ENCODE assay signal across 8 cellular contexts in the genomic region with DNA sequence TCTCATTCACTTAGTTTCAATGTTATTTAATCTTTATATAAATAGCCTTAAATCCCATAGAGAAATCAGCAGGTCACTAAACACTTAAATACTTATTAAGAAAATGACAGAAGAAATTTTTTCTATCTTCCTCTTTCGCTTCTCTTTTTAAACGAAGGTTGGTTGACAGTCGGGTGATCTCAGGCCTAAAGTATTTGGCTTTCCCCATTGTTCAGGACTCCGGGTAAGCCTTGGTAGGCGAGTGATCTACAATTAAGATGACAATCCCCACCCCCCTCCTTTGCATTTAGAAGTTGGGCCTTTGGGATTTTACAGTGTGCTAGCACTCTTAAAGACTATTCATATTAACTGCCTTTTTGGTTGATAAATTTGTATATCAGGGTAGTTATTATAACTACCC. TPM values are rescaled to one million over a fixed set of nuclear protein-coding genes. Genes with fewer than 3 reads are reported as not detected.
DNase-seq lines count a peak whose midpoint lies in the region; ATAC-seq and TF ChIP-seq lines count a peak whose summit lies in the region.

No MANE protein-coding gene starts in this region.

- DNase-seq in ELR (ENCODE audit: low read depth) (peak; percentile 94), RPMI8226 (peak; percentile 74), iPS DF 19.7 (ENCODE audit: low read depth, low spot score) (peak; percentile 88), uterus (no peak), T-helper 2 cell (no peak), NCI-H345 treated with DMSO at 0.1 percent for 48 hours (lab: John Stamatoyannopoulos, UW; ENCODE audit: unreplicated experiment) (no peak), mucosa of descending colon (no peak)

- TF ChIP-seq POLR2A in uterus (IDR thresholded peaks at IDR 0.05): no peak

- intact Hi-C loops in uterus (cut with DNase I; ENCODE audit: low total_unique reads): no loop called here
- intact Hi-C loops in mucosa of descending colon (cut with DNase I, micrococcal nuclease): no loop called here

- no peak for TF ChIP-seq CTCF in uterus (IDR thresholded peaks at IDR 0.05)
- TF ChIP-seq CTCF in mucosa of descending colon (IDR thresholded peaks at IDR 0.05): no peak

- no peaks in the 10 kb centered on the region for H3K27me3 ChIP-seq in uterus

- H3K4me3 ChIP-seq in uterus: no peak overlapping the region
- no peak overlapping the region for H3K4me3 ChIP-seq in mucosa of descending colon

- ATAC-seq in HG02759 (IDR thresholded peaks at IDR 0.05; ENCODE audit: unreplicated experiment) (peak; percentile 90), mucosa of descending colon (no peak)

- peak overlapping the region; percentile 58 to 66 for H3K27ac ChIP-seq in uterus

- no peaks in the 10 kb centered on the region for H3K9me3 ChIP-seq in uterus
- no peaks in the 10 kb centered on the region for H3K9me3 ChIP-seq in mucosa of descending colon

- H3K4me1 ChIP-seq in uterus (peaks cover 0 to 11% of the 10 kb centered on the region in 2 donors), mucosa of descending colon (ENCODE audit: low read depth) (no peaks in the 10 kb centered on the region)

- H3K36me3 ChIP-seq in uterus (no peaks in the 10 kb centered on the region), mucosa of descending colon (ENCODE audit: low read depth) (no peaks in the 10 kb centered on the region)

RNA-seq across cellular contexts. Expression of a gene that starts 19.7 kb away (rescaled TPM):
- total RNA-seq in uterus: 100 to 1,000 TPM in 3 of 4 donors, 10 to 100 TPM in 1; 86.8 to 336 (median 231) TPM
- total RNA-seq in mucosa of descending colon: 100 to 1,000 TPM in 1 of 3 donors, 10 to 100 TPM in 2; 88.9 to 107 (median 94.0) TPM

Comparison
In these comparisons a context has a peak if more than half of its experiments do, and no peak if none do; other contexts are left out.
1. DNase-seq: peak in ELR (single experiment), RPMI8226 (single experiment) and iPS DF 19.7 (single experiment); none in uterus (0 of 2), T-helper 2 cell (0 of 5), NCI-H345 treated with DMSO at 0.1 percent for 48 hours (single experiment) and mucosa of descending colon (0 of 3).